9 cellular contexts compared by ENCODE assay signal in the genomic region with DNA sequence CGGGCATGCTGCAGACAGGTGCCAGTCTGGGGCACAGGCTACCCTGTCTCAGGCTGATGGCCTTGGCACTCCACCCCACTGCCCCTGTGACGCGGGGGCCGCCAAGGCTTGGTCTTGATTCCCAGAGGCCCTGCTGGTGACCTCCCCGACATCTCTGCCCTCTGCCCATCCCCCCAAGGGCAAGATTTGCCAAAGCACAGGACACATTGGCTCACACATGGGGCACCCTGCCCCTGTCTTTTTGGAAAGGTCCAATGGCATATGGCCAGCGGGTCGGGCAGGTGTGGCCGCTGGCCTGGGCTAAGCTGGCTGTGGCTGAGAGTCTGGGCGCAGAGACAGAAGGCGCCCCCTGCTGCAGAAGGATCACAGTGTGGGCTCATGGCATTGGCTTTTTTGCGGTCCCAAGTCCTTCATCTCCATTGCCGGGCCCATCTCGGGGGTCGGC. TPM values are rescaled to one million over a fixed set of nuclear protein-coding genes. Genes with fewer than 3 reads are reported as not detected.
DNase-seq lines count a peak whose midpoint lies in the region; FAIRE-seq and TF ChIP-seq lines count a peak whose summit lies in the region.
"Had no signal": no experiment of that assay in that cellular context is flagged by ENCODE, and none has a peak within 500 bp of the region (broad histone marks: within the 10 kb centered on the region; RNA-seq: fewer than 3 reads in every experiment).

No MANE protein-coding gene starts in this region.

- TF ChIP-seq CTCF in bronchial epithelial cell (IDR thresholded peaks at IDR 0.05; ENCODE audit: insufficient read depth, low read length, severe bottlenecking) = peak; percentile 34
- peak; percentile 23 for TF ChIP-seq CTCF in osteoblast (IDR thresholded peaks at IDR 0.05; ENCODE audit: extremely low read depth, low read depth, low read length)

- no peak overlapping the region for H3K4me3 Mint-ChIP-seq in immature natural killer cell

- H3K36me3 Mint-ChIP-seq in immature natural killer cell = no peaks in the 10 kb centered on the region

- no peak overlapping the region for H3K27ac ChIP-seq in osteoblast (ENCODE audit: low read depth, low read length)
- H3K27ac ChIP-seq: skin epidermis had no signal

- peaks cover 10 to 28% (median 12%) of the 10 kb centered on the region in 3 donors for H3K27me3 Mint-ChIP-seq in immature natural killer cell (ENCODE audit: low read depth in 3 of 3)

- no peak overlapping the region for H3K4me3 ChIP-seq in bronchial epithelial cell (ENCODE audit: low read depth, low read length)
- no peak overlapping the region for H3K4me3 ChIP-seq in osteoblast (ENCODE audit: insufficient read depth, low read length)
- H3K4me3 ChIP-seq: HAP-1, skin epidermis had no signal

- DNase-seq in NCI-H82 (lab: John Stamatoyannopoulos, UW) = peak; percentile 53
- DNase-seq in NCI-H82 treated with DMSO at 0.1 percent for 48 hours (lab: John Stamatoyannopoulos, UW; ENCODE audit: unreplicated experiment) = no peak
- DNase-seq in bronchial epithelial cell (ENCODE audit: low read depth) = no peak
- DNase-seq in osteoblast (ENCODE audit: insufficient read length, low spot score, missing footprints) = peak; percentile 91
- DNase-seq in activated T-cell treated with anti-CD3 and anti-CD28 coated beads, Interleukin-2, amount 50 U/mL, for 1 hour = no peak
- no peak for DNase-seq in immature natural killer cell
- DNase-seq: cerebellar nuclear complex had no signal

- H3K36me3 ChIP-seq in bronchial epithelial cell (ENCODE audit: control insufficient read depth, insufficient read depth, low read length) (peaks cover 3% of the 10 kb centered on the region), osteoblast (ENCODE audit: insufficient read depth, low read length) (peaks cover 4% of the 10 kb centered on the region)

- H4K20me1 ChIP-seq in osteoblast (ENCODE audit: insufficient read depth, low read length) = peaks cover 32% of the 10 kb centered on the region

- peaks cover 9 to 26% of the 10 kb centered on the region in 2 donors for H3K4me1 Mint-ChIP-seq in immature natural killer cell

- no peak overlapping the region for H3K4me2 ChIP-seq in osteoblast (ENCODE audit: insufficient read depth, low read length)

- H2AFZ ChIP-seq in osteoblast (ENCODE audit: low read length) = no peak overlapping the region

- H3K27me3 ChIP-seq in bronchial epithelial cell (ENCODE audit: control insufficient read depth, insufficient read depth, low read length) = no peaks in the 10 kb centered on the region
- H3K27me3 ChIP-seq in osteoblast (ENCODE audit: insufficient read depth, low read length) = no peaks in the 10 kb centered on the region

- FAIRE-seq in bronchial epithelial cell (lab: Jason Lieb, UNC) = no peak

- no peak overlapping the region for H3K27ac Mint-ChIP-seq in immature natural killer cell

- peaks cover 11% of the 10 kb centered on the region for H3K4me1 ChIP-seq in osteoblast (ENCODE audit: insufficient read depth, low read length)
- H3K4me1 ChIP-seq: HAP-1 had no signal

- peaks cover 31% of the 10 kb centered on the region for H3K79me2 ChIP-seq in osteoblast (ENCODE audit: insufficient read depth, low read length)

- no peaks in the 10 kb centered on the region for H3K9me3 ChIP-seq in osteoblast (ENCODE audit: low read depth, low read length)
- H3K9me3 ChIP-seq: HAP-1 had no signal

- no peaks in the 10 kb centered on the region for H3K9me3 Mint-ChIP-seq in immature natural killer cell

RNA-seq across cellular contexts. Expression of a gene that starts 4.6 kb away (rescaled TPM):
- 78.2 and 82.2 TPM in 2 replicates for total RNA-seq in bronchial epithelial cell
- total RNA-seq in osteoblast = 74.0 and 80.7 TPM in 2 replicates
- 10 to 100 TPM; 44.0 to 89.0 (median 86.7) TPM for polyA plus RNA-seq in immature natural killer cell

RNA-seq across cellular contexts. Expression of a gene that starts 12.0 kb away (rescaled TPM):
- total RNA-seq in bronchial epithelial cell = 0.26 and 0.38 TPM in 2 replicates
- 0.59 and 1.1 TPM in 2 replicates for total RNA-seq in osteoblast
- 10 to 100 TPM; 10.4 to 22.3 (median 12.6) TPM for polyA plus RNA-seq in immature natural killer cell

RNA-seq across cellular contexts. Expression of a gene that starts 20.0 kb away (rescaled TPM):
- total RNA-seq in bronchial epithelial cell = 0.26 TPM in 2 replicates
- 2.1 and 2.5 TPM in 2 replicates for total RNA-seq in osteoblast
- 1 to 10 TPM in 2 of 3 donors, under 1 TPM in 1; 0.64 to 1.4 (median 1.1) TPM for polyA plus RNA-seq in immature natural killer cell

RNA-seq across cellular contexts. Expression of a gene that starts 38.9 kb away (rescaled TPM):
- total RNA-seq in bronchial epithelial cell (5.0 and 7.6 TPM in 2 replicates), osteoblast (5.3 and 5.8 TPM in 2 replicates)
- polyA plus RNA-seq in immature natural killer cell = 10 to 100 TPM in 1 of 3 donors, 1 to 10 TPM in 2; 4.8 to 25.0 (median 8.1) TPM

RNA-seq across cellular contexts. Expression of a gene that starts 45.3 kb away (rescaled TPM):
- 54.0 and 56.1 TPM in 2 replicates for total RNA-seq in bronchial epithelial cell
- 67.2 and 73.1 TPM in 2 replicates for total RNA-seq in osteoblast
- polyA plus RNA-seq in immature natural killer cell = 100 to 1,000 TPM; 159 to 241 (median 160) TPM

Comparison
In these comparisons a context has a peak if more than half of its experiments do, and no peak if none do; other contexts are left out.
1. DNase-seq: peak in NCI-H82 (single experiment) and osteoblast (single experiment); none in NCI-H82 treated with DMSO at 0.1 percent for 48 hours (single experiment), bronchial epithelial cell (single experiment), activated T-cell treated with anti-CD3 and anti-CD28 coated beads, Interleukin-2, amount 50 U/mL, for 1 hour (single experiment) and immature natural killer cell (0 of 3).